In the genomic region with DNA sequence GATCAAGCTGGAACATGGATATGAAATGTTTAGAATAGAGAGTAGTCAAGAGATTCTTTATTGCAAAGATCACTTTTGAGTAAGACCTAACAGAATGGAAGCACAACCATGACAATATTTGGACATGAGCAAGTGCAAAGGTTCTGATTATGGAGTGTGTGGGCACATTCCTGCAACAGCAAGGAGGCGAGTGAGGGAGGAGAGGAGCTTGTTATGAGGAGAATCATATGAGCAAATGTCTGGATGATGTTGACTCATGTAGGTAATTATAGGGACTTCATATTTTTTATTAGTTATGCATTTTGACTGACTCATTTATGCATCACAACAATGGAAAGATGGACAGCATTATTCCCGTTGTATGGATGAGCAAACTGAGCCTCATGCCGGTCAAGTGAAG, we compare ENCODE assay signal across 26 cellular contexts.
"Had no signal": no experiment of that assay in that cellular context is flagged by ENCODE, and none has a peak within 500 bp of the region (broad histone marks: within the 10 kb centered on the region; RNA-seq: fewer than 3 reads in every experiment).

No MANE protein-coding gene starts in this region.

- H3K4me1 ChIP-seq: colonic mucosa, gastroesophageal sphincter had no signal

- H3K36me3 ChIP-seq: brain microvascular endothelial cell, cardiac muscle cell, colonic mucosa, gastroesophageal sphincter had no signal

- ATAC-seq: activated CD4-positive, alpha-beta T cell treated with anti-CD3 and anti-CD28 coated beads for 36 hours; activated CD8-positive, alpha-beta memory T cell treated with anti-CD3 and anti-CD28 coated beads, Interleukin-2, amount 10 ng/mL, durations not matched to agents 7 days and 5 days; activated CD8-positive, alpha-beta T cell treated with anti-CD3 and anti-CD28 coated beads, Interleukin-2, amount 10 ng/mL, durations not matched to agents 7 days and 5 days; activated T-cell treated with anti-CD3 and anti-CD28 coated beads, Interleukin-2, amount 50 U/mL, for 72 hours; esophagus mucosa; gastroesophageal sphincter had no signal

- H3K27ac ChIP-seq: brain microvascular endothelial cell, cardiac muscle cell, colonic mucosa, gastroesophageal sphincter had no signal

- H3K9me3 ChIP-seq: colonic mucosa had no signal

- H3K4me3 ChIP-seq: cardiac muscle cell, colonic mucosa, gastroesophageal sphincter had no signal

- DNase-seq: activated CD4-positive, alpha-beta memory T cell treated with anti-CD3 and anti-CD28 coated beads for 36 hours; activated CD4-positive, alpha-beta T cell treated with anti-CD3 and anti-CD28 coated beads for 36 hours; activated CD4-positive, alpha-beta T cell treated with anti-CD3 and anti-CD28 coated beads, Interleukin-2, amount 10 ng/mL, durations not matched to agents 24 days and 14 days; activated CD4-positive, CD25-positive, alpha-beta regulatory T cell; activated CD4-positive, CD25-positive, alpha-beta regulatory T cell treated with anti-CD3 and anti-CD28 coated beads, Interleukin-2, amount 50 U/mL, for 72 hours; activated CD8-positive, alpha-beta memory T cell treated with anti-CD3 and anti-CD28 coated beads, Interleukin-2, amount 10 ng/mL, durations not matched to agents 7 days and 5 days; activated CD8-positive, alpha-beta memory T cell treated with anti-CD3 and anti-CD28 coated beads, Interleukin-2, amount 50 U/mL, for 4 hours; activated CD8-positive, alpha-beta T cell treated with anti-CD3 and anti-CD28 coated beads, Interleukin-2, amount 10 ng/mL, durations not matched to agents 7 days and 5 days; activated gamma-delta T cell; activated naive CD4-positive, alpha-beta T cell treated with anti-CD3 and anti-CD28 coated beads, Interleukin-2, amount 50 U/mL, for 16 hours; activated naive CD4-positive, alpha-beta T cell treated with Interleukin-2 at 50 U/mL for 16 hours; activated T-cell treated with anti-CD3 and anti-CD28 coated beads, Interleukin-2, amount 50 U/mL, for 1 hour; activated T-cell treated with anti-CD3 and anti-CD28 coated beads, Interleukin-2, amount 50 U/mL, for 72 hours; amniotic stem cell; anterior cingulate cortex; brain microvascular endothelial cell; central memory CD4-positive, alpha-beta T cell; cerebellar nuclear complex; colonic mucosa; effector CD8-positive, alpha-beta T cell; foreskin melanocyte; hippocampal formation; T-helper 2 cell had no signal

- H3K27me3 ChIP-seq: brain microvascular endothelial cell, cardiac muscle cell, colonic mucosa, gastroesophageal sphincter had no signal
